In the genomic region with DNA sequence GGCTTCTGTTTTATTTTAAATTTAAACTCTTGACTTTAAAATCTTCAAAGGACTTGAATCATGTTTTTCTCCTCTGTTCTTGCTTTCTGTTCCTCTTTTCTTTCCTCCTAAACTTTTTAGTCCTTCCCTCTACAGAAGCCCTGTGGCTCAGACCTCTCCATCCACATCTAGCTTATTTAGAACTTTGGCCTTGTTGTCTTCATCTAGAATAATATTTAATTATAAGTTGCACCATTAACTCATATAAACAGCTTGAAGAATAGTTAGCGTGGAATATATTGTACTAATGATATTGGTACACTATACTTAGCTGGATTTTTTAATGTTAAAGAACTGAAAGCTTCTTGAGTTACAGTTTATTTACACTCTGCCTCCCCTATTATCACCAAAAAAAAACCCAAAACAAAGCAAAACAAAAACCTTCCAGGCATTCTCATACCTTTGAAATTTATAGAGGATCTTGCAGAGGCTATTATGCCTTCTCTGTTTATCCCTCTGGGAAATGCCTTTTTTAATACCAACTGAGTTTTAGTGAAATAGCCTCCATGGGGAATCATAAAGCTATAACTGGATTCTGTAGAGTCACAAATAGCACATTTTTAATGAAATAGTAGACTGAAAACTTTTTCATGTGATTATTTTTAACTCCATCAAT, we compare ENCODE assay signal across 11 cellular contexts. TPM values are rescaled to one million over a fixed set of nuclear protein-coding genes. Genes with fewer than 3 reads are reported as not detected.
DNase-seq lines count a peak whose midpoint lies in the region; ATAC-seq and TF ChIP-seq lines count a peak whose summit lies in the region.
"Had no signal": no experiment of that assay in that cellular context is flagged by ENCODE, and none has a peak within 500 bp of the region (broad histone marks: within the 10 kb centered on the region; RNA-seq: fewer than 3 reads in every experiment).

No MANE protein-coding gene starts in this region.

- H3K36me3 Mint-ChIP-seq in mesothelial cell of epicardium = no peaks in the 10 kb centered on the region

- no peak overlapping the region for H3K4me3 Mint-ChIP-seq in mesothelial cell of epicardium

- H3K27me3 ChIP-seq in adrenal gland = no peaks in the 10 kb centered on the region

- no peak for TF ChIP-seq CTCF in mesothelial cell of epicardium (IDR thresholded peaks at IDR 0.05; ENCODE audit: unreplicated experiment)
- TF ChIP-seq CTCF in adrenal gland (IDR thresholded peaks at IDR 0.05) = no peak

- TF ChIP-seq POLR2A in adrenal gland (IDR thresholded peaks at IDR 0.05) = no peak

- intact Hi-C loops in adrenal gland (cut with DNase I) = no loop called here

- peak overlapping the region; percentile 94 for H3K27ac Mint-ChIP-seq in mesothelial cell of epicardium

- no peak for DNase-seq in mesothelial cell of epicardium (ENCODE audit: low spot score in 2 of 2, unreplicated experiment in 2 of 2)
- no peak for DNase-seq in adrenal gland
- DNase-seq in middle frontal gyrus (ENCODE audit: extremely low spot score, low spot score) = no peak
- DNase-seq in NK-92 treated with Interleukin-12 subunit alpha and Interleukin-12 subunit beta, amount 100 ng/mL, for 24 hours (lab: John Stamatoyannopoulos, UW) = no peak
- DNase-seq: activated CD4-positive, alpha-beta T cell treated with anti-CD3 and anti-CD28 coated beads for 1 hour; Calu3 had no signal

- H3K4me3 ChIP-seq in adrenal gland = no peak overlapping the region

- H3K36me3 ChIP-seq in adrenal gland (replicated peaks in 1 of 2) = no peaks in the 10 kb centered on the region

- H3K27me3 Mint-ChIP-seq in mesothelial cell of epicardium (ENCODE audit: low read depth) = no peaks in the 10 kb centered on the region

- H3K9me3 Mint-ChIP-seq in mesothelial cell of epicardium = peaks cover under 1% of the 10 kb centered on the region

- H3K27ac ChIP-seq in adrenal gland = no peak overlapping the region

- H3K4me1 ChIP-seq in adrenal gland (replicated peaks in 1 of 2) = no peaks in the 10 kb centered on the region

- peak; percentile 83 for ATAC-seq in GM18909 (IDR thresholded peaks at IDR 0.05; ENCODE audit: poor library complexity, unreplicated experiment)
- ATAC-seq in GM21825 (IDR thresholded peaks at IDR 0.05; ENCODE audit: unreplicated experiment) = peak; percentile 91
- peak; percentile 74 for ATAC-seq in HG03575 (IDR thresholded peaks at IDR 0.05; ENCODE audit: extremely low read depth, insufficient number of reproducible peaks, low FRiP score, unreplicated experiment)
- ATAC-seq in GM19455 (IDR thresholded peaks at IDR 0.05; ENCODE audit: unreplicated experiment) = no peak

- 88 to 97% (median 94%) methylated on average over 1 of the region's 1 CpG for WGBS in adrenal gland, 4 donors

- H3K9me3 ChIP-seq in adrenal gland (replicated peaks in 1 of 3) = no peaks in the 10 kb centered on the region

- H3K4me1 Mint-ChIP-seq in mesothelial cell of epicardium = peaks cover 29% of the 10 kb centered on the region

RNA-seq across cellular contexts. Expression of a gene that starts 9.2 kb away (rescaled TPM):
- 1.0 to 1.2 TPM (median 1.1 TPM) in 3 replicates for total RNA-seq in mesothelial cell of epicardium
- total RNA-seq in adrenal gland = 10 to 100 TPM in 1 of 8 donors, 1 to 10 TPM in 6, under 1 TPM in 1; 0.88 to 10.2 (median 1.7) TPM
- under 1 TPM; 0.34 to 0.48 (median 0.40) TPM for polyA plus RNA-seq in adrenal gland
- polyA plus RNA-seq: keratinocyte had no signal
